Comparison of ENCODE assay signal across 8 cellular contexts in the genomic region with DNA sequence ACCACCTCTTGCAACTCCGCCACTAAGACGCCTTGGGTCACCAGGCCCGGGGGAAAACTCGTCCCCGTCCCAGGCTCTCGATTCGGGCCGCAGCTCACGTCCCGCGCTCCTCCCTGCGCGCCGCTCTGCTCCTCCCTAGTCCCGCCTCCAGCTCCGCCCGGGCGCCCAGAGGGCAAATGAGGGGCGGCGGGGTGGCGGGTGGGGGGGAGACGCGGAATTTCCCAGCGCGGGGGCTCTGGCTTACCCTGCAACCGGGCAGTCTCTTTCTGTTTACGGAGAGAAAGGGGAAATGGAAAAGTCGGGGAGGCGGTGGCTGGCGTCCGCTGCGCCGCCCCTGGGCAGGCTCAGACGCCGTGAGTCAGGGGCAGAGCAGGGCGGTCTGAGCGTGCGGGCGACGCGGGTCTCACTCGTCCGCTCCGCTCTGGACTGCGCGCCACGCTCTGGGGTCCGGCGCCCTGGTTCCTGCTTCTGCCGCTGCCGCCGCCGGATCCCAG. TPM values are rescaled to one million over a fixed set of nuclear protein-coding genes. Genes with fewer than 3 reads are reported as not detected.
DNase-seq lines count a peak whose midpoint lies in the region; ATAC-seq and TF ChIP-seq lines count a peak whose summit lies in the region.

TSS of gene MAP3K8 (plus strand) at position 406 of the 494 bp plus-strand sequence. CDS start 4,755 bp downstream, outside the sequence.

- H3K27ac ChIP-seq in DND-41 (ENCODE audit: low read length) (peak within 1 kb of the TSS; percentile 55), SK-N-SH (ENCODE audit: low read depth in 2 of 2, low read length in 1 of 2) (peak within 1 kb of the TSS; percentile 82 to 94), temporal lobe (ENCODE audit: low read depth, low read length) (peak within 1 kb of the TSS; percentile 71)

- no peaks in the 10 kb centered on the region for H3K79me2 ChIP-seq in DND-41 (ENCODE audit: insufficient read depth, low read length)
- peaks cover 20% of the 10 kb centered on the region for H3K79me2 ChIP-seq in SK-N-SH (ENCODE audit: insufficient read depth)

- H3K4me3 ChIP-seq in DND-41 (ENCODE audit: low read depth in 1 of 2, low read length in 2 of 2): peak within 1 kb of the TSS; percentile 32 to 87
- H3K4me3 ChIP-seq in SK-N-SH (ENCODE audit: low read depth in 2 of 2, low read length in 1 of 2): peak within 1 kb of the TSS; percentile 84 to 94

- TF ChIP-seq CTCF in DND-41 (IDR thresholded peaks at IDR 0.05; ENCODE audit: borderline replicate concordance, extremely low read depth, low read length, poor library complexity, severe bottlenecking) (no peak), SK-N-SH (IDR thresholded peaks at IDR 0.05) (no peak), omental fat pad (IDR thresholded peaks at IDR 0.05) (no peak)

- POLR2A ChIA-PET in SK-N-SH (lab: Yijun Ruan, JAX): interaction anchor here (0.6 to 1.2 kb wide), 4 partner anchors 10 to 92 kb away, joined by 3 to 4 read pairs (median 3); no protein-coding TSS in a partner anchor

- H3F3A ChIP-seq in SK-N-SH (replicated peaks; ENCODE audit: insufficient read depth): peaks cover 23% of the 10 kb centered on the region

- no peaks in the 10 kb centered on the region for H3K9me3 ChIP-seq in DND-41 (ENCODE audit: insufficient read depth, low read length, severe bottlenecking)
- no peaks in the 10 kb centered on the region for H3K9me3 ChIP-seq in SK-N-SH

- 0% methylated on average over 12 of the region's 53 CpGs for WGBS in SK-N-SH (ENCODE audit: low lambda C conversion rate)

- H3K4me1 ChIP-seq in DND-41 (ENCODE audit: insufficient read depth, low read length): peaks cover 57% of the 10 kb centered on the region
- peaks cover 22 to 26% of the 10 kb centered on the region in 2 experiments; a peak in 3 of 4 replicates for H3K4me1 ChIP-seq in SK-N-SH (ENCODE audit: control insufficient read depth in 1 of 2, insufficient read depth in 2 of 2, low read depth in 1 of 2, low read length in 1 of 2)

- H3K27me3 ChIP-seq in DND-41 (ENCODE audit: insufficient read depth, low read length, poor library complexity) (peaks cover 28% of the 10 kb centered on the region), SK-N-SH (ENCODE audit: insufficient read depth) (no peaks in the 10 kb centered on the region)

- TF ChIP-seq EP300 in SK-N-SH (IDR thresholded peaks at IDR 0.05; ENCODE audit: borderline replicate concordance in 1 of 2, low read depth in 1 of 2, low read length in 1 of 2): no peak; a peak in 1 of 4 replicates

- H3K9me2 ChIP-seq in SK-N-SH: no peaks in the 10 kb centered on the region

- TF ChIP-seq RAD21 in SK-N-SH (IDR thresholded peaks at IDR 0.05; ENCODE audit: low read length): no peak

- H4K20me1 ChIP-seq in DND-41 (ENCODE audit: insufficient read depth, low read length) (peaks cover 12% of the 10 kb centered on the region; the same call in 1 of the 2 replicates), SK-N-SH (ENCODE audit: insufficient read depth) (no peaks in the 10 kb centered on the region)

- DNase-seq in DND-41 (peak; percentile 82), HuH-7 (ENCODE audit: low spot score) (peak; percentile 87), SK-N-SH (peak; percentile 92), globus pallidus (ENCODE audit: low spot score) (peak; percentile 80), omental fat pad (ENCODE audit: low spot score) (peak; percentile 69)
- DNase-seq in activated naive CD4-positive, alpha-beta T cell treated with anti-CD3 and anti-CD28 coated beads, Interleukin-2, amount 50 U/mL, for 16 hours: peak; percentile 84

- H3K4me2 ChIP-seq in DND-41 (ENCODE audit: insufficient read depth, low read length) (peak within 1 kb of the TSS; percentile 95), SK-N-SH (peak within 1 kb of the TSS; percentile 92)

- H3K36me3 ChIP-seq in DND-41 (ENCODE audit: insufficient read depth, low read length): no peaks in the 10 kb centered on the region
- no peaks in the 10 kb centered on the region for H3K36me3 ChIP-seq in SK-N-SH (replicated peaks in 1 of 2; ENCODE audit: control insufficient read depth in 1 of 2, insufficient read depth in 2 of 2, low read length in 1 of 2)

- H2AFZ ChIP-seq in DND-41 (ENCODE audit: low read depth, low read length): peak within 1 kb of the TSS; percentile 83
- H2AFZ ChIP-seq in SK-N-SH (ENCODE audit: low read depth): peak within 1 kb of the TSS; percentile 98

- H3K9ac ChIP-seq in DND-41 (ENCODE audit: low read depth, low read length) (peak within 1 kb of the TSS; percentile 70), SK-N-SH (peak within 1 kb of the TSS; percentile 98)

- CTCF ChIA-PET in SK-N-SH (lab: Yijun Ruan, JAX): interaction anchor here (0.9 to 1.3 kb wide), 3 partner anchors 11 to 206 kb away, joined by 3 to 4 read pairs (median 3); no protein-coding TSS in a partner anchor

- ATAC-seq in DND-41 (ENCODE audit: insufficient read depth, low read depth): peak; percentile 77
- ATAC-seq in GM21515 (IDR thresholded peaks at IDR 0.05; ENCODE audit: unreplicated experiment): peak; percentile 64
- ATAC-seq in omental fat pad (ENCODE audit: low FRiP score): peak; percentile 77

TF ChIP-seq in SK-N-SH, 30 proteins besides CTCF, POLR2A, EP300 and RAD21 (continues in another document):
- TF ChIP-seq JUND (IDR thresholded peaks at IDR 0.05) (no peak), GABPA (IDR thresholded peaks at IDR 0.05; ENCODE audit: low read depth) (no peak), YY1 (IDR thresholded peaks at IDR 0.05; ENCODE audit: low read depth) (no peak), SIN3A (IDR thresholded peaks at IDR 0.05; ENCODE audit: borderline replicate concordance, low read depth, low read length) (0 out of 2 replicates have a peak, but pooled peaks have one; percentile 37), EZH2phosphoT487 (IDR thresholded peaks at IDR 0.05; ENCODE audit: borderline replicate concordance, low read depth) (no peak), POLR2AphosphoS5 (IDR thresholded peaks at IDR 0.05; ENCODE audit: low read depth, low read length) (peak; percentile 79; the same call in 1 of the 2 replicates), RXRA (IDR thresholded peaks at IDR 0.05; ENCODE audit: borderline replicate concordance, low read depth) (peak; percentile 24; the same call in 1 of the 2 replicates), MEF2A (IDR thresholded peaks at IDR 0.05; ENCODE audit: borderline replicate concordance, low read depth) (no peak), IRF3 (IDR thresholded peaks at IDR 0.05; ENCODE audit: low read depth, low read length) (no peak), TCF12 (IDR thresholded peaks at IDR 0.05) (peak; percentile 5; the same call in 1 of the 2 replicates), TEAD4 (IDR thresholded peaks at IDR 0.05; ENCODE audit: borderline replicate concordance, insufficient read depth) (0 out of 2 replicates have a peak, but pooled peaks have one; percentile 28), TAF1 (IDR thresholded peaks at IDR 0.05; ENCODE audit: borderline replicate concordance, low read depth, low read length) (peak; percentile 82), GATA2 (CRISPR knock-in tag; IDR thresholded peaks at IDR 0.05) (no peak), RFX5 (IDR thresholded peaks at IDR 0.05; ENCODE audit: low read length) (no peak), NFIC (IDR thresholded peaks at IDR 0.05; ENCODE audit: borderline replicate concordance) (no peak), RCOR1 (IDR thresholded peaks at IDR 0.05; ENCODE audit: low read length) (no peak), NRF1 (IDR thresholded peaks at IDR 0.05; ENCODE audit: low read depth, low read length) (peak; percentile 28), FOXJ3 (CRISPR knock-in tag; IDR thresholded peaks at IDR 0.05) (no peak), FOSL2 (IDR thresholded peaks at IDR 0.05; ENCODE audit: borderline replicate concordance, low read depth) (peak; percentile 7; the same call in 1 of the 2 replicates), CHD2 (IDR thresholded peaks at IDR 0.05; ENCODE audit: low read length, partially characterized antibody) (no peak), MXI1 (IDR thresholded peaks at IDR 0.05; ENCODE audit: low read depth, low read length) (peak; percentile 12; the same call in 1 of the 2 replicates), MAX (IDR thresholded peaks at IDR 0.05; ENCODE audit: low read depth) (no peak)
- TF ChIP-seq, protein P1, sequence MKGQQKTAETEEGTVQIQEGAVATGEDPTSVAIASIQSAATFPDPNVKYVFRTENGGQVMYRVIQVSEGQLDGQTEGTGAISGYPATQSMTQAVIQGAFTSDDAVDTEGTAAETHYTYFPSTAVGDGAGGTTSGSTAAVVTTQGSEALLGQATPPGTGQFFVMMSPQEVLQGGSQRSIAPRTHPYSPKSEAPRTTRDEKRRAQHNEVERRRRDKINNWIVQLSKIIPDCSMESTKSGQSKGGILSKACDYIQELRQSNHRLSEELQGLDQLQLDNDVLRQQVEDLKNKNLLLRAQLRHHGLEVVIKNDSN (IDR thresholded peaks at IDR 0.05; ENCODE audit: borderline replicate concordance, low read depth): no peak
- TF ChIP-seq, protein P2, sequence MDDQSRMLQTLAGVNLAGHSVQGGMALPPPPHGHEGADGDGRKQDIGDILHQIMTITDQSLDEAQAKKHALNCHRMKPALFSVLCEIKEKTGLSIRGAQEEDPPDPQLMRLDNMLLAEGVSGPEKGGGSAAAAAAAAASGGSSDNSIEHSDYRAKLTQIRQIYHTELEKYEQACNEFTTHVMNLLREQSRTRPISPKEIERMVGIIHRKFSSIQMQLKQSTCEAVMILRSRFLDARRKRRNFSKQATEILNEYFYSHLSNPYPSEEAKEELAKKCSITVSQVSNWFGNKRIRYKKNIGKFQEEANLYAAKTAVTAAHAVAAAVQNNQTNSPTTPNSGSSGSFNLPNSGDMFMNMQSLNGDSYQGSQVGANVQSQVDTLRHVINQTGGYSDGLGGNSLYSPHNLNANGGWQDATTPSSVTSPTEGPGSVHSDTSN (IDR thresholded peaks at IDR 0.05): no peak

RNA-seq across cellular contexts. Expression of gene MAP3K8, which starts in this region (rescaled TPM):
- polyA plus RNA-seq in SK-N-SH (2012; rRNA removed): 3.7 and 6.0 TPM in 2 replicates
- 3.9 and 4.4 TPM in 2 replicates for polyA plus RNA-seq in SK-N-SH (2012; cell fraction: cytosol; rRNA removed)
- polyA plus RNA-seq in SK-N-SH (2012; cell fraction: nucleus; rRNA removed): 10.2 and 18.1 TPM in 2 replicates
- total RNA-seq in omental fat pad (100 to 1,000 TPM in 2 of 4 donors, 10 to 100 TPM in 2; 52.3 to 113 (median 78.9) TPM), temporal lobe (4.2 TPM)

Comparison
In these comparisons a context has a peak if more than half of its experiments do, and no peak if none do; other contexts are left out.
1. Peak in every context shown above with its lines: DNase-seq, ATAC-seq, H3K4me3 ChIP-seq and H3K27ac ChIP-seq.
2. RNA of gene MAP3K8 (total RNA-seq): 52.3 to 113 TPM in omental fat pad; 4.2 TPM in temporal lobe (single experiment); every median in the first group is over 10 times any median in the second.